Comparison of ENCODE assay signal across 1 cellular context in genomic region chr13:93775027-93775426, GRCh38.
TF ChIP-seq lines count a peak whose summit lies in the region.

No MANE protein-coding gene starts in this region.

TF ChIP-seq in A549, 52 proteins besides CTCF, POLR2A, EP300 and RAD21 (continued from another document):
- no peak for TF ChIP-seq HOXA7 (CRISPR knock-in tag; IDR thresholded peaks at IDR 0.05)
TF ChIP-seq in A549: peak in this region for 0.
